14 cellular contexts compared by ENCODE assay signal in the genomic region with DNA sequence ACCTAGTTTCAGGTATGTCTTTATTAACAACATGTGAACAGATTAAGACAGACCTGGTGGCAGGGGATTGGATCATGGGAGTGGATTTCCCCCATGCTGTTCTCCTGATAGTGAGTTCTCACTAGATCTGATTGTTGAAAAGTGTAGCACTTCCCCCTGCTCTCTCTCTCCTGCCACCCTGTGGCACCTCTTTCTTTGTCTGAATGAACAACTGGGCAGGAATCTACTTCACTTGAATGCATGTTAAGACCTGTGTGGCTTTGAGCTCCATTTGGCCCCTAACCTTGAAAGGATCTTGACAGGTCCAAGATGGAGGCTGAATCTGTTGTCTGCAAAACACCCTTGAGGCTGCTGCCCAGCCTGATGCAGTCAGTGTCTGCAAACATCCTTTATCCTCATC.
A peak's percentile ranks its signal among the peaks of the same experiment; 100 is the strongest.
DNase-seq lines count a peak whose midpoint lies in the region; ATAC-seq and TF ChIP-seq lines count a peak whose summit lies in the region.
"Had no signal": no experiment of that assay in that cellular context is flagged by ENCODE, and none has a peak within 500 bp of the region (broad histone marks: within the 10 kb centered on the region; RNA-seq: fewer than 3 reads in every experiment).

No MANE protein-coding gene starts in this region.

- no peak overlapping the region for H3K9ac ChIP-seq in neural progenitor cell

- H3K36me3 Mint-ChIP-seq in activated T-helper 17 cell treated with anti-CD3 and anti-CD28 coated beads, Interleukin-2, amount 50 U/mL, for 72 hours (ENCODE audit: low read depth) = no peaks in the 10 kb centered on the region
- peaks cover 5% of the 10 kb centered on the region for H3K36me3 Mint-ChIP-seq in neural progenitor cell
- H3K36me3 Mint-ChIP-seq: IgD-negative memory B cell had no signal

- peaks cover 8% of the 10 kb centered on the region for H3K4me1 ChIP-seq in neural progenitor cell
- H3K4me1 ChIP-seq: lower lobe of right lung had no signal

- ATAC-seq in activated T-helper 17 cell treated with anti-CD3 and anti-CD28 coated beads, Interleukin-2, amount 50 U/mL, for 72 hours (replicated peaks) = no peak
- ATAC-seq in GM21526 (IDR thresholded peaks at IDR 0.05; ENCODE audit: low FRiP score, unreplicated experiment) (no peak), GM19455 (IDR thresholded peaks at IDR 0.05; ENCODE audit: unreplicated experiment) (no peak)
- ATAC-seq: lower lobe of right lung had no signal

- no peak overlapping the region for H3K4me3 ChIP-seq in neural progenitor cell
- H3K4me3 ChIP-seq: lower lobe of right lung had no signal

- no peaks in the 10 kb centered on the region for H3K27me3 Mint-ChIP-seq in activated T-helper 17 cell treated with anti-CD3 and anti-CD28 coated beads, Interleukin-2, amount 50 U/mL, for 72 hours
- no peaks in the 10 kb centered on the region for H3K27me3 Mint-ChIP-seq in neural progenitor cell (ENCODE audit: insufficient read depth, low read depth)
- H3K27me3 Mint-ChIP-seq: central memory CD8-positive, alpha-beta T cell had no signal

- peak; percentile 20 for TF ChIP-seq CTCF in neural progenitor cell (IDR thresholded peaks at IDR 0.05)

- peak; percentile 9 for DNase-seq in NCI-H748 (lab: John Stamatoyannopoulos, UW; ENCODE audit: unreplicated experiment)
- DNase-seq in NCI-H748 treated with DMSO at 0.1 percent for 48 hours (lab: John Stamatoyannopoulos, UW) = no peak
- peak; percentile 13 to 38 for DNase-seq in Kasumi-1 (lab: John Stamatoyannopoulos, UW)
- DNase-seq in neural progenitor cell (ENCODE audit: low spot score) = peak; percentile 23
- no peak for DNase-seq in mesenteric fat pad (ENCODE audit: low spot score)
- DNase-seq: C1 segment of cervical spinal cord, lower lobe of right lung, posterior cingulate gyrus, trophoblast cell had no signal

- peaks cover 4% of the 10 kb centered on the region for H3K4me1 Mint-ChIP-seq in activated T-helper 17 cell treated with anti-CD3 and anti-CD28 coated beads, Interleukin-2, amount 50 U/mL, for 72 hours
- peaks cover 21% of the 10 kb centered on the region for H3K4me1 Mint-ChIP-seq in neural progenitor cell
- H3K4me1 Mint-ChIP-seq: central memory CD8-positive, alpha-beta T cell; IgD-negative memory B cell had no signal

- H3K9me3 ChIP-seq in neural progenitor cell (ENCODE audit: low read depth) = no peaks in the 10 kb centered on the region
- H3K9me3 ChIP-seq: lower lobe of right lung had no signal

- H3K27me3 ChIP-seq in neural progenitor cell = no peaks in the 10 kb centered on the region

- H4K20me1 ChIP-seq in neural progenitor cell (ENCODE audit: low read depth) = no peaks in the 10 kb centered on the region

- no peak overlapping the region for H3K4me2 ChIP-seq in neural progenitor cell

- H3K9me3 Mint-ChIP-seq in activated T-helper 17 cell treated with anti-CD3 and anti-CD28 coated beads, Interleukin-2, amount 50 U/mL, for 72 hours = peaks cover 4% of the 10 kb centered on the region
- peaks cover 7% of the 10 kb centered on the region for H3K9me3 Mint-ChIP-seq in neural progenitor cell

- H3K27ac ChIP-seq in neural progenitor cell = no peak overlapping the region
- H3K27ac ChIP-seq: lower lobe of right lung had no signal

- H2AFZ ChIP-seq in neural progenitor cell (replicated peaks) = no peak overlapping the region

- H3K4me3 Mint-ChIP-seq in activated T-helper 17 cell treated with anti-CD3 and anti-CD28 coated beads, Interleukin-2, amount 50 U/mL, for 72 hours = no peak overlapping the region
- no peak overlapping the region for H3K4me3 Mint-ChIP-seq in neural progenitor cell
- H3K4me3 Mint-ChIP-seq: central memory CD8-positive, alpha-beta T cell; IgD-negative memory B cell had no signal

- no peaks in the 10 kb centered on the region for H3K79me2 ChIP-seq in neural progenitor cell (ENCODE audit: low read depth)

- peaks cover 6% of the 10 kb centered on the region for H3F3A ChIP-seq in neural progenitor cell (ENCODE audit: low read depth)

- H3K36me3 ChIP-seq in neural progenitor cell = no peaks in the 10 kb centered on the region
- H3K36me3 ChIP-seq: lower lobe of right lung had no signal

- H3K27ac Mint-ChIP-seq in activated T-helper 17 cell treated with anti-CD3 and anti-CD28 coated beads, Interleukin-2, amount 50 U/mL, for 72 hours = peak overlapping the region; percentile 3
- no peak overlapping the region for H3K27ac Mint-ChIP-seq in neural progenitor cell

Comparison
In these comparisons a context has a peak if more than half of its experiments do, and no peak if none do; other contexts are left out.
1. DNase-seq: peak in NCI-H748 (single experiment), Kasumi-1 (2 of 2) and neural progenitor cell (single experiment); none in NCI-H748 treated with DMSO at 0.1 percent for 48 hours (single experiment) and mesenteric fat pad (single experiment).